In genomic region chrX:119273807-119274192, GRCh38 we compare ENCODE assay signal across 9 cellular contexts. TPM values are rescaled to one million over a fixed set of nuclear protein-coding genes. Genes with fewer than 3 reads are reported as not detected.
DNase-seq lines count a peak whose midpoint lies in the region; ATAC-seq and TF ChIP-seq lines count a peak whose summit lies in the region.
"Had no signal": no experiment of that assay in that cellular context is flagged by ENCODE, and none has a peak within 500 bp of the region (broad histone marks: within the 10 kb centered on the region; RNA-seq: fewer than 3 reads in every experiment).

No MANE protein-coding gene starts in this region.

- no peak overlapping the region for H3K27ac ChIP-seq in upper lobe of right lung

- no peak overlapping the region for H3K27ac Mint-ChIP-seq in activated naive CD4-positive, alpha-beta T cell treated with anti-CD3 and anti-CD28 coated beads for 36 hours
- H3K27ac Mint-ChIP-seq in activated T-helper 2 cell treated with anti-CD3 and anti-CD28 coated beads, Interferon-gamma antibody, Interleukin-2, Interleukin-4, amounts not matched to agents 10 μg/mL and 5 μg/mL and 100 μg/mL, durations not matched to agents 14 hours and 24 hours and 36 hours, result no peak overlapping the region
- no peak overlapping the region for H3K27ac Mint-ChIP-seq in glutamatergic neuron (ENCODE audit: unreplicated experiment)
- H3K27ac Mint-ChIP-seq in stimulated activated naive B cell treated with anti-CD40 and anti-IgM and Interleukin-4, amounts not matched to agents 10 μg/mL and 1 μg/mL and 100 μg/mL, for 72 hours, result no peak overlapping the region

- H3K36me3 ChIP-seq in BE2C, result no peaks in the 10 kb centered on the region
- no peaks in the 10 kb centered on the region for H3K36me3 ChIP-seq in upper lobe of right lung

- peak overlapping the region; percentile 69 for H3K4me3 Mint-ChIP-seq in activated naive CD4-positive, alpha-beta T cell treated with anti-CD3 and anti-CD28 coated beads for 36 hours
- peak overlapping the region; percentile 47 for H3K4me3 Mint-ChIP-seq in activated T-helper 2 cell treated with anti-CD3 and anti-CD28 coated beads, Interferon-gamma antibody, Interleukin-2, Interleukin-4, amounts not matched to agents 10 μg/mL and 5 μg/mL and 100 μg/mL, durations not matched to agents 14 hours and 24 hours and 36 hours (ENCODE audit: low read depth)
- peak overlapping the region; percentile 75 for H3K4me3 Mint-ChIP-seq in glutamatergic neuron (ENCODE audit: unreplicated experiment)
- peak overlapping the region; percentile 64 to 71 for H3K4me3 Mint-ChIP-seq in stimulated activated naive B cell treated with anti-CD40 and anti-IgM and Interleukin-4, amounts not matched to agents 10 μg/mL and 1 μg/mL and 100 μg/mL, for 72 hours

- H3K27me3 Mint-ChIP-seq in activated naive CD4-positive, alpha-beta T cell treated with anti-CD3 and anti-CD28 coated beads for 36 hours (ENCODE audit: low read depth), result peaks cover 14% of the 10 kb centered on the region
- peaks cover 17% of the 10 kb centered on the region for H3K27me3 Mint-ChIP-seq in activated T-helper 2 cell treated with anti-CD3 and anti-CD28 coated beads, Interferon-gamma antibody, Interleukin-2, Interleukin-4, amounts not matched to agents 10 μg/mL and 5 μg/mL and 100 μg/mL, durations not matched to agents 14 hours and 24 hours and 36 hours (ENCODE audit: low read depth)
- H3K27me3 Mint-ChIP-seq in glutamatergic neuron (ENCODE audit: unreplicated experiment), result peaks cover 5% of the 10 kb centered on the region
- peaks cover 25 to 27% of the 10 kb centered on the region in 2 donors for H3K27me3 Mint-ChIP-seq in stimulated activated naive B cell treated with anti-CD40 and anti-IgM and Interleukin-4, amounts not matched to agents 10 μg/mL and 1 μg/mL and 100 μg/mL, for 72 hours

- H3K9me3 ChIP-seq in BE2C, result no peaks in the 10 kb centered on the region
- no peaks in the 10 kb centered on the region for H3K9me3 ChIP-seq in upper lobe of right lung

- H3K36me3 Mint-ChIP-seq in activated naive CD4-positive, alpha-beta T cell treated with anti-CD3 and anti-CD28 coated beads for 36 hours (ENCODE audit: low read depth), result no peaks in the 10 kb centered on the region
- no peaks in the 10 kb centered on the region for H3K36me3 Mint-ChIP-seq in activated T-helper 2 cell treated with anti-CD3 and anti-CD28 coated beads, Interferon-gamma antibody, Interleukin-2, Interleukin-4, amounts not matched to agents 10 μg/mL and 5 μg/mL and 100 μg/mL, durations not matched to agents 14 hours and 24 hours and 36 hours (ENCODE audit: low read depth)
- H3K36me3 Mint-ChIP-seq in glutamatergic neuron (ENCODE audit: unreplicated experiment), result no peaks in the 10 kb centered on the region
- H3K36me3 Mint-ChIP-seq in stimulated activated naive B cell treated with anti-CD40 and anti-IgM and Interleukin-4, amounts not matched to agents 10 μg/mL and 1 μg/mL and 100 μg/mL, for 72 hours, result no peaks in the 10 kb centered on the region

- peak in 1 of 2 donors; percentile 12 for ATAC-seq in stimulated activated naive B cell treated with anti-CD40 and anti-IgM and Interleukin-4, amounts not matched to agents 10 μg/mL and 1 μg/mL and 100 μg/mL, for 72 hours (replicated peaks)
- ATAC-seq in upper lobe of right lung, result no peak

- H3K27me3 ChIP-seq in BE2C (no peaks in the 10 kb centered on the region), upper lobe of right lung (peaks cover 15% of the 10 kb centered on the region)

- H3K4me1 ChIP-seq in BE2C (no peaks in the 10 kb centered on the region), upper lobe of right lung (no peaks in the 10 kb centered on the region)

- CTCF ChIA-PET in activated naive CD4-positive, alpha-beta T cell treated with anti-CD3 and anti-CD28 coated beads for 36 hours (lab: Charles Lee), result interaction anchor here (0.8 to 1.0 kb wide), 3 partner anchors 35 to 401 kb away, joined by 3 to 4 read pairs (median 3); no protein-coding TSS in a partner anchor

- no peak overlapping the region for H3K4me3 ChIP-seq in BE2C (ENCODE audit: low read depth, low read length)
- no peak overlapping the region for H3K4me3 ChIP-seq in upper lobe of right lung

- peaks cover 10% of the 10 kb centered on the region for H3K4me1 Mint-ChIP-seq in activated naive CD4-positive, alpha-beta T cell treated with anti-CD3 and anti-CD28 coated beads for 36 hours (ENCODE audit: low read depth)
- H3K4me1 Mint-ChIP-seq in activated T-helper 2 cell treated with anti-CD3 and anti-CD28 coated beads, Interferon-gamma antibody, Interleukin-2, Interleukin-4, amounts not matched to agents 10 μg/mL and 5 μg/mL and 100 μg/mL, durations not matched to agents 14 hours and 24 hours and 36 hours (ENCODE audit: low read depth), result peaks cover 4% of the 10 kb centered on the region
- H3K4me1 Mint-ChIP-seq in glutamatergic neuron (ENCODE audit: low read depth, unreplicated experiment), result no peaks in the 10 kb centered on the region
- peaks cover 6 to 9% of the 10 kb centered on the region in 2 donors for H3K4me1 Mint-ChIP-seq in stimulated activated naive B cell treated with anti-CD40 and anti-IgM and Interleukin-4, amounts not matched to agents 10 μg/mL and 1 μg/mL and 100 μg/mL, for 72 hours

- no peak for TF ChIP-seq CTCF in glutamatergic neuron (IDR thresholded peaks at IDR 0.05; ENCODE audit: partially characterized antibody, unreplicated experiment)
- no peak for TF ChIP-seq CTCF in BE2C (IDR thresholded peaks at IDR 0.05; ENCODE audit: low read depth, low read length)
- TF ChIP-seq CTCF in upper lobe of right lung (IDR thresholded peaks at IDR 0.05), result no peak

- DNase-seq in activated naive CD4-positive, alpha-beta T cell treated with anti-CD3 and anti-CD28 coated beads for 36 hours, result no peak
- no peak for DNase-seq in activated naive CD4-positive, alpha-beta T cell treated with anti-CD3 and anti-CD28 coated beads, Interleukin-2, amount 50 U/mL, for 16 hours
- no peak for DNase-seq in activated T-helper 2 cell treated with anti-CD3 and anti-CD28 coated beads, Interferon-gamma antibody, Interleukin-2, Interleukin-4, amounts not matched to agents 10 μg/mL and 5 μg/mL and 100 μg/mL, durations not matched to agents 14 hours and 24 hours and 36 hours (ENCODE audit: low spot score)
- DNase-seq in glutamatergic neuron (no peak), BE2C (no peak), upper lobe of right lung (no peak), NCI-H226 (no peak)
- no peak for DNase-seq in stimulated activated naive B cell treated with anti-CD40 and anti-IgM and Interleukin-4, amounts not matched to agents 10 μg/mL and 1 μg/mL and 100 μg/mL, for 72 hours
- DNase-seq: NCI-H1436 treated with DMSO at 0.1 percent for 48 hours had no signal

- no peaks in the 10 kb centered on the region for H3K9me3 Mint-ChIP-seq in activated naive CD4-positive, alpha-beta T cell treated with anti-CD3 and anti-CD28 coated beads for 36 hours
- H3K9me3 Mint-ChIP-seq in activated T-helper 2 cell treated with anti-CD3 and anti-CD28 coated beads, Interferon-gamma antibody, Interleukin-2, Interleukin-4, amounts not matched to agents 10 μg/mL and 5 μg/mL and 100 μg/mL, durations not matched to agents 14 hours and 24 hours and 36 hours, result no peaks in the 10 kb centered on the region
- H3K9me3 Mint-ChIP-seq in glutamatergic neuron (ENCODE audit: unreplicated experiment), result peaks cover 2% of the 10 kb centered on the region
- peaks cover 0 to 3% of the 10 kb centered on the region in 2 donors for H3K9me3 Mint-ChIP-seq in stimulated activated naive B cell treated with anti-CD40 and anti-IgM and Interleukin-4, amounts not matched to agents 10 μg/mL and 1 μg/mL and 100 μg/mL, for 72 hours

- intact Hi-C loops in activated naive CD4-positive, alpha-beta T cell treated with anti-CD3 and anti-CD28 coated beads for 36 hours (cut with micrococcal nuclease), result no loop called here
- intact Hi-C loops in activated T-helper 2 cell treated with anti-CD3 and anti-CD28 coated beads, Interferon-gamma antibody, Interleukin-2, Interleukin-4, amounts not matched to agents 10 μg/mL and 5 μg/mL and 100 μg/mL, durations not matched to agents 14 hours and 24 hours and 36 hours (cut with micrococcal nuclease), result no loop called here
- intact Hi-C loops in upper lobe of right lung (cut with DNase I), result no loop called here

RNA-seq across cellular contexts. Expression of gene PGRMC1, which starts 37.7 kb away (rescaled TPM):
- 10 to 100 TPM; 26.3 to 27.0 TPM for total RNA-seq in activated naive CD4-positive, alpha-beta T cell treated with anti-CD3 and anti-CD28 coated beads for 36 hours
- 45.2 and 46.0 TPM in 2 replicates for total RNA-seq in activated T-helper 2 cell treated with anti-CD3 and anti-CD28 coated beads, Interferon-gamma antibody, Interleukin-2, Interleukin-4, amounts not matched to agents 10 μg/mL and 5 μg/mL and 100 μg/mL, durations not matched to agents 14 hours and 24 hours and 36 hours
- total RNA-seq in glutamatergic neuron (ENCODE audit: unreplicated experiment), result 239 TPM
- polyA plus RNA-seq in BE2C (2012; ENCODE audit: insufficient read depth, insufficient read length, low read depth), result 58.5 TPM
- total RNA-seq in upper lobe of right lung, result 74.9 TPM
